Comparison of ENCODE assay signal across 8 cellular contexts in genomic region chr3:133765256-133765655, GRCh38. TPM values are rescaled to one million over a fixed set of nuclear protein-coding genes. Genes with fewer than 3 reads are reported as not detected.
"Had no signal": no experiment of that assay in that cellular context is flagged by ENCODE, and none has a peak within 500 bp of the region (broad histone marks: within the 10 kb centered on the region; RNA-seq: fewer than 3 reads in every experiment).

No MANE protein-coding gene starts in this region.

- DNase-seq: IMR-90, KBM-7, KG1 had no signal

- H3K27ac ChIP-seq: HL-60, KMS-11 had no signal

- H3K4me2 ChIP-seq: KMS-11 had no signal

- H3K9ac ChIP-seq: KMS-11 had no signal

- ATAC-seq: K562 had no signal

- H3K4me3 ChIP-seq: K562 had no signal

- FAIRE-seq: HTR-8/SVneo, K562 had no signal

RNA-seq across cellular contexts. Expression of gene TF, which starts 19.1 kb away (rescaled TPM):
- total RNA-seq: IMR-90 had no signal
- polyA plus RNA-seq: IgD-negative memory B cell had no signal
